8 cellular contexts compared by ENCODE assay signal in the genomic region with DNA sequence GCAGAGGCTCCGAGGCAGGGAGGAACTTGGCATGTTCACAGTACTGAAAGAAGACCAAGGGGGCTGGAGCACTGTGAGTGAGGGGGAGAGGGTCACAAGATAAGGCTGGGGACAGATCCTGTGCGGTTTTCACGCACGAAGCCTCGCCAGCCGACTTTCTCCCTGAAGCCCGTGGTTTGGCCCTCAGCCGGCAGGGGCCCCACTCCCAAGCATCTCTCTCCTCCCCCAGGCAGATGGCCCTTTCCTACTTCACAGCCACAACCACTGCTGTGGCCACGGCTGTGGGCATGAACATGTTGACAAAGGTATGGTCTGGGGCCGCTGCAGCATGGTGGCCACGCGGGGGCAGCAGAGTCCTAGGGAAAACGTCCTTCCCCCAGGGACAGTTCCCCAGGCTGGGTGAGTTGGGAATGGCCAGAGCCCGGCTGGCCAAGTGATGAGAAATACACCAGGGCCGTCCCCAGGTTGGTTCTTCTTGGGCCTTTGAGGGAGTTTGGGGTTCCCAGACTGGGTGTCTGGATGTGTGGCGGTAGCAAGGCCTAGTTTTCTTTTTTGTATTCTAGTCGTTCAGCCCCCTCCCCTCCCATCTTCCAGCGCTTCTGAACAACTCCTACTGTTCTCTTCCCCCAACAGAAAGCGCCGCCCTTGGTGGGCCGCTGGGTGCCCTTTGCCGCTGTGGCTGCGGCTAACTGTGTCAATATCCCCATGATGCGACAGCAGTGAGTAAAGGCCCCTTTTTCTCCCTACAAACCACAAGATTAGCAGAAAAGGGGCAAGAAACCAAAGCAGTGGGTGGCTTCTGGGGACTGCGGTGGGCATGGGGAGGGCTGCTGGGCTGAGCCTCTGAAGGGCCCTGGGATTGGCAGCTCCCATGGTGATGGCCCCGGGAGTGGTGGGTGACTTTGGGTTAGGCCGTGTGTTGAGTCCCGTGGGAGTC. TPM values are rescaled to one million over a fixed set of nuclear protein-coding genes. Genes with fewer than 3 reads are reported as not detected.
DNase-seq lines count a peak whose midpoint lies in the region; ATAC-seq, FAIRE-seq and TF ChIP-seq lines count a peak whose summit lies in the region.

No MANE protein-coding gene starts in this region.

- no peaks in the 10 kb centered on the region for H3K36me3 ChIP-seq in mucosa of descending colon (ENCODE audit: low read depth)

- H3K4me3 ChIP-seq in AG10803 (ENCODE audit: low read length) (no peak overlapping the region), epithelial cell of proximal tubule (ENCODE audit: low read depth, low read length) (no peak overlapping the region), mucosa of descending colon (no peak overlapping the region)

- H3K4me1 ChIP-seq in mucosa of descending colon (ENCODE audit: low read depth): no peaks in the 10 kb centered on the region

- intact Hi-C loops in mucosa of descending colon (cut with DNase I, micrococcal nuclease): loop anchor here (5.0 to 10.0 kb wide), 3 partner anchors 105 to 175 kb away; a partner anchor contains a TSS

- peak; percentile 52 for FAIRE-seq in GM18507 (lab: Jason Lieb, UNC)

- DNase-seq in AG10803 (ENCODE audit: low read depth) (peak; percentile 76), GM18507 (ENCODE audit: extremely low spot score, insufficient read length, low read depth) (peak; percentile 44), NCI-H526 treated with DMSO at 0.1 percent for 48 hours (lab: John Stamatoyannopoulos, UW) (peak; percentile 8), epithelial cell of proximal tubule (ENCODE audit: low read depth) (no peak), mucosa of descending colon (peak; percentile 81 to 88 (median 88)), NCI-H2171 (lab: John Stamatoyannopoulos, UW) (no peak)
- DNase-seq in activated CD8-positive, alpha-beta memory T cell treated with anti-CD3 and anti-CD28 coated beads, Interleukin-2, amount 50 U/mL, for 4 hours: peak; percentile 64
- DNase-seq in stimulated activated naive CD8-positive, alpha-beta T cell treated with anti-CD3 and anti-CD28 coated beads, Interleukin-15, Interleukin-2, amounts not matched to agents 100 U/mL and 50 U/mL, for 24 hours: peak; percentile 80

- no peaks in the 10 kb centered on the region for H3K9me3 ChIP-seq in mucosa of descending colon

- ATAC-seq in mucosa of descending colon: peak; percentile 97
- peak; percentile 74 for ATAC-seq in stimulated activated naive CD8-positive, alpha-beta T cell treated with anti-CD3 and anti-CD28 coated beads, Interleukin-15, Interleukin-2, amounts not matched to agents 100 U/mL and 50 U/mL, for 24 hours

- TF ChIP-seq CTCF in AG10803 (conservative IDR thresholded peaks at IDR 0.05; ENCODE audit: low read length) (peak; percentile 88), epithelial cell of proximal tubule (conservative IDR thresholded peaks at IDR 0.05; ENCODE audit: low read depth, low read length) (peak; percentile 96), mucosa of descending colon (IDR thresholded peaks at IDR 0.05) (peak; percentile 79)

RNA-seq across cellular contexts. Expression of a gene that starts 14.4 kb away (rescaled TPM):
- total RNA-seq in epithelial cell of proximal tubule: 18.4 and 31.5 TPM in 2 replicates
- 10 to 100 TPM; 38.9 to 61.3 (median 51.0) TPM for total RNA-seq in mucosa of descending colon

RNA-seq across cellular contexts. Expression of a gene that starts 14.9 kb away (rescaled TPM):
- total RNA-seq in epithelial cell of proximal tubule: 5.3 and 18.9 TPM in 2 replicates
- total RNA-seq in mucosa of descending colon: 10 to 100 TPM in 2 of 3 donors, 1 to 10 TPM in 1; 6.9 to 19.1 (median 14.2) TPM

RNA-seq across cellular contexts. Expression of a gene that starts 15.2 kb away (rescaled TPM):
- total RNA-seq in epithelial cell of proximal tubule: 7.5 and 9.5 TPM in 2 replicates
- 10 to 100 TPM in 1 of 3 donors, 1 to 10 TPM in 2; 2.4 to 11.2 (median 4.4) TPM for total RNA-seq in mucosa of descending colon

Comparison
In these comparisons a context has a peak if more than half of its experiments do, and no peak if none do; other contexts are left out.
1. DNase-seq: peak in AG10803 (single experiment), GM18507 (single experiment), NCI-H526 treated with DMSO at 0.1 percent for 48 hours (single experiment), activated CD8-positive, alpha-beta memory T cell treated with anti-CD3 and anti-CD28 coated beads, Interleukin-2, amount 50 U/mL, for 4 hours (single experiment), mucosa of descending colon (3 of 3) and stimulated activated naive CD8-positive, alpha-beta T cell treated with anti-CD3 and anti-CD28 coated beads, Interleukin-15, Interleukin-2, amounts not matched to agents 100 U/mL and 50 U/mL, for 24 hours (single experiment); none in epithelial cell of proximal tubule (single experiment) and NCI-H2171 (single experiment).
2. Peak in every context shown above with its lines, with median percentiles within 50 percentile points of each other: CTCF ChIP-seq.